1 cellular context compared by ENCODE assay signal in the genomic region with DNA sequence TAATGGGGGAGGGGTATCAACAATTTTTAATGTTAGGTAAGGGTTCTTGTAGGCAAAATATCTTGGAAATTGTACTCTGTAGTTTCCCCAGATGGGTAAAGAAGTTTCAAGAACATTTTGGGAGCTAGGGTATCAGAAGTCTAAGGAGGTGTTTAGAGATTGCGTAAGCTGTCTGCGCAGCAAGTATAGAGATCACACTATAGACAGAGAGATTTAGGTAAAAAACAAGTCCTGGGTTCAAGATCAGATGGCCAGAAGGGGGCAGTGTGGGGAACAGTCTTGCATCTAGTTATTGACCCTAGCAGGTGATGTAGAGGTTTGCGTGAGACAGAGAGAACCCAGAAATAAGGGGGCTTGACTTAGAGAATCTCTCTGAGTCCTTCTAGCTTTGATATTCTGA.
A peak's percentile ranks its signal among the peaks of the same experiment; 100 is the strongest.
TF ChIP-seq lines count a peak whose summit lies in the region.

No MANE protein-coding gene starts in this region.

TF ChIP-seq in H1, 55 proteins besides CTCF, POLR2A, EP300 and RAD21:
- TF ChIP-seq BACH1 (IDR thresholded peaks at IDR 0.05; ENCODE audit: low read length) (no peak), CEBPB (IDR thresholded peaks at IDR 0.05; ENCODE audit: low read depth, low read length) (peak; percentile 68; the same call in 1 of the 2 replicates)
TF ChIP-seq in H1: peak in this region for 1.
